28 cellular contexts compared by ENCODE assay signal in genomic region chr10:120403109-120403508, GRCh38. TPM values are rescaled to one million over a fixed set of nuclear protein-coding genes. Genes with fewer than 3 reads are reported as not detected.
"Had no signal": no experiment of that assay in that cellular context is flagged by ENCODE, and none has a peak within 500 bp of the region (broad histone marks: within the 10 kb centered on the region; RNA-seq: fewer than 3 reads in every experiment).

No MANE protein-coding gene starts in this region.

- H3K27ac Mint-ChIP-seq: activated naive CD8-positive, alpha-beta T cell treated with anti-CD3 and anti-CD28 coated beads for 36 hours; dendritic cell treated with granulocyte-macrophage colony-stimulating factor and Interleukin-4, amounts not matched to agents 40 ng/mL and 50 ng/mL, for 4 days; naive B cell; nephron progenitor cell; progenitor cell of endocrine pancreas; stimulated activated naive CD8-positive, alpha-beta T cell treated with anti-CD3 and anti-CD28 coated beads, Interleukin-15, Interleukin-2, amounts not matched to agents 100 ng/mL and 50 ng/mL, for 24 hours; T-helper 1 cell treated with Interleukin-12 subunit alpha and Interleukin-12 subunit beta and Interleukin-4 antibody, amounts not matched to agents 30 μg/mL and 1 μg/mL, for 36 hours; type B pancreatic cell had no signal

- H3K9me3 Mint-ChIP-seq: activated naive CD8-positive, alpha-beta T cell treated with anti-CD3 and anti-CD28 coated beads for 36 hours; dendritic cell treated with granulocyte-macrophage colony-stimulating factor and Interleukin-4, amounts not matched to agents 40 ng/mL and 50 ng/mL, for 4 days; nephron progenitor cell; stimulated activated naive CD8-positive, alpha-beta T cell treated with anti-CD3 and anti-CD28 coated beads, Interleukin-15, Interleukin-2, amounts not matched to agents 100 ng/mL and 50 ng/mL, for 24 hours; T-helper 1 cell treated with Interleukin-12 subunit alpha and Interleukin-12 subunit beta and Interleukin-4 antibody, amounts not matched to agents 30 μg/mL and 1 μg/mL, for 36 hours; type B pancreatic cell had no signal

- H3K4me1 ChIP-seq: adrenal gland, ascending aorta, breast epithelium, esophagus muscularis mucosa, foreskin keratinocyte, heart right ventricle, right atrium auricular region, spleen, uterus had no signal

- H3K4me3 ChIP-seq: adrenal gland, ascending aorta, breast epithelium, esophagus muscularis mucosa, heart right ventricle, ovary, right atrium auricular region, spleen, uterus had no signal

- H3K27ac ChIP-seq: adrenal gland, ascending aorta, breast epithelium, esophagus muscularis mucosa, foreskin keratinocyte, heart right ventricle, neutrophil, ovary, right atrium auricular region, spleen, uterus, VCaP had no signal

- H3K9me3 ChIP-seq: adrenal gland, ascending aorta, breast epithelium, neutrophil, ovary, right atrium auricular region, uterus had no signal

- H3K4me3 Mint-ChIP-seq: activated naive CD8-positive, alpha-beta T cell treated with anti-CD3 and anti-CD28 coated beads for 36 hours; dendritic cell treated with granulocyte-macrophage colony-stimulating factor and Interleukin-4, amounts not matched to agents 40 ng/mL and 50 ng/mL, for 4 days; naive B cell; nephron progenitor cell; stimulated activated naive CD8-positive, alpha-beta T cell treated with anti-CD3 and anti-CD28 coated beads, Interleukin-15, Interleukin-2, amounts not matched to agents 100 ng/mL and 50 ng/mL, for 24 hours; T-helper 1 cell treated with Interleukin-12 subunit alpha and Interleukin-12 subunit beta and Interleukin-4 antibody, amounts not matched to agents 30 μg/mL and 1 μg/mL, for 36 hours; type B pancreatic cell had no signal

- ATAC-seq: foreskin keratinocyte, heart right ventricle, left ventricle myocardium superior had no signal

- H3K36me3 Mint-ChIP-seq: activated naive CD8-positive, alpha-beta T cell treated with anti-CD3 and anti-CD28 coated beads for 36 hours; naive B cell; type B pancreatic cell had no signal

- H3K27me3 Mint-ChIP-seq: activated naive CD8-positive, alpha-beta T cell treated with anti-CD3 and anti-CD28 coated beads for 36 hours; dendritic cell treated with granulocyte-macrophage colony-stimulating factor and Interleukin-4, amounts not matched to agents 40 ng/mL and 50 ng/mL, for 4 days; stimulated activated naive CD8-positive, alpha-beta T cell treated with anti-CD3 and anti-CD28 coated beads, Interleukin-15, Interleukin-2, amounts not matched to agents 100 ng/mL and 50 ng/mL, for 24 hours had no signal

- H3K36me3 ChIP-seq: adrenal gland, ascending aorta, breast epithelium, esophagus muscularis mucosa, heart right ventricle, neutrophil, ovary, right atrium auricular region, spleen, uterus had no signal

- H3K27me3 ChIP-seq: adrenal gland, ascending aorta, breast epithelium, esophagus muscularis mucosa, heart right ventricle, neutrophil, ovary, right atrium auricular region, uterus had no signal

- DNase-seq: activated CD4-positive, alpha-beta T cell treated with anti-CD3 and anti-CD28 coated beads for 4 hours; activated CD4-positive, alpha-beta T cell treated with anti-CD3 and anti-CD28 coated beads, Interleukin-2, amount 50 U/mL, for 4 hours; activated effector memory CD4-positive, alpha-beta T cell treated with Interleukin-2 at 50 U/mL for 16 hours; activated naive CD4-positive, alpha-beta T cell treated with Interleukin-2 at 50 U/mL for 16 hours; activated naive CD8-positive, alpha-beta T cell treated with anti-CD3 and anti-CD28 coated beads for 36 hours; adrenal gland; central memory CD4-positive, alpha-beta T cell; foreskin keratinocyte; heart right ventricle; left ventricle myocardium superior; naive B cell; nephron progenitor cell; ovary; spleen; stimulated activated CD4-positive, alpha-beta T cell treated with anti-CD3 and anti-CD28 coated beads, Interleukin-4, amount 100 ng/mL, for 1 hour; T-helper 9 cell; uterus had no signal

- H3K4me1 Mint-ChIP-seq: activated naive CD8-positive, alpha-beta T cell treated with anti-CD3 and anti-CD28 coated beads for 36 hours; naive B cell; nephron progenitor cell had no signal

RNA-seq across cellular contexts. Expression of gene PLPP4, which starts 53.9 kb away (rescaled TPM):
- total RNA-seq: activated naive CD8-positive, alpha-beta T cell treated with anti-CD3 and anti-CD28 coated beads for 36 hours; adrenal gland; ascending aorta; breast epithelium; heart right ventricle; left ventricle myocardium superior; progenitor cell of endocrine pancreas; right atrium auricular region; spleen had no signal
- polyA plus RNA-seq: heart right ventricle, spleen had no signal
